ENCODE assay signal across 8 cellular contexts in the genomic region with DNA sequence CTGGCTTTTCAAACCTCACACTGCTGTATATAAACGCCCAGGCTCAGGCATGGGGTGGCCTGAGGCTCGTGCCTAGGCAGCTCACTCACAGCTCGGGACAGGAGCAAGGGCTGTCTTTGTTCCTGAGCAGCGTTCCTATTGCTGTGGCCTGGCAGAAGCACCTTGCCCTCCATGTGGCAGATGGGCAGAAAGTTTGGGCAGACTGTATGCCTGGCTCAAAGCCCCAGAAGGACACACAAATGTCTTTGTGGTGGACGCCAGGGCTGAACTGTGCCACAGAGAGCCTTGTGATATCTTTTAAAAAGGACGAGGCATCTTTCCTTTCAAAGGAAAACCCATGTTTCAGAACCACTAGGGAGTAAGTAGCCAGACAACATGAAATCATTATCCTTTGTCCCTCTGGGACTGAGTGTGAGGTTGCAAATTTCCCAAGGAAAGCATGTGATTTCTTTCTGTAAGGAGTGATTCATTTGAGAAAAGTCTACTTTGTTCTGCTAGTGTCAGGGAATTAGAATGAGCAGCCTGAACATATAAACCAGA. TPM values are rescaled to one million over a fixed set of nuclear protein-coding genes. Genes with fewer than 3 reads are reported as not detected.
DNase-seq lines count a peak whose midpoint lies in the region; ATAC-seq and TF ChIP-seq lines count a peak whose summit lies in the region.

No MANE protein-coding gene starts in this region.

- no peaks in the 10 kb centered on the region for H3K9me3 Mint-ChIP-seq in activated T-cell treated with anti-CD3 and anti-CD28 coated beads, Interleukin-2, amount 50 U/mL, for 24 hours

- H3K36me3 ChIP-seq in lung (ENCODE audit: control insufficient read depth in 2 of 2, insufficient read depth in 2 of 2, low read length in 2 of 2): no peaks in the 10 kb centered on the region
- H3K36me3 ChIP-seq in tibial artery: no peaks in the 10 kb centered on the region
- H3K36me3 ChIP-seq in spleen: no peaks in the 10 kb centered on the region

- H3K4me3 Mint-ChIP-seq in activated T-cell treated with anti-CD3 and anti-CD28 coated beads, Interleukin-2, amount 50 U/mL, for 24 hours: no peak overlapping the region

- H3K27ac ChIP-seq in dorsolateral prefrontal cortex (peak overlapping the region in 34 of 59 donors; percentile 9 to 77 (median 46)), lung (ENCODE audit: low read depth in 1 of 2, low read length in 1 of 2) (peak overlapping the region in 1 of 2 donors; percentile 80), tibial artery (peak overlapping the region; percentile 24 to 52), spleen (no peak overlapping the region)

- H3K27me3 ChIP-seq in dorsolateral prefrontal cortex (no peaks in the 10 kb centered on the region), lung (ENCODE audit: control insufficient read depth, insufficient read depth) (no peaks in the 10 kb centered on the region), tibial artery (no peaks in the 10 kb centered on the region), spleen (replicated peaks in 1 of 7) (no peaks in the 10 kb centered on the region)

- peak; percentile 56 for ATAC-seq in lung (ENCODE audit: insufficient read depth, low FRiP score)
- ATAC-seq in HG03108 (IDR thresholded peaks at IDR 0.05; ENCODE audit: unreplicated experiment): no peak
- no peak for ATAC-seq in GM21528 (IDR thresholded peaks at IDR 0.05; ENCODE audit: low FRiP score, unreplicated experiment)

- TF ChIP-seq CTCF in dorsolateral prefrontal cortex (IDR thresholded peaks at IDR 0.05 in 54 of 56, conservative IDR thresholded peaks at IDR 0.05 in 2 of 56; ENCODE audit: low read depth in 1 of 56, partially characterized antibody in 56 of 56) (no peak), lung (IDR thresholded peaks at IDR 0.05; ENCODE audit: control extremely low read depth, extremely low read depth) (no peak), tibial artery (IDR thresholded peaks at IDR 0.05) (no peak), spleen (IDR thresholded peaks at IDR 0.05 in 8 of 11, conservative IDR thresholded peaks at IDR 0.05 in 3 of 11) (no peak)

- no peaks in the 10 kb centered on the region for H3K4me1 Mint-ChIP-seq in activated T-cell treated with anti-CD3 and anti-CD28 coated beads, Interleukin-2, amount 50 U/mL, for 24 hours (ENCODE audit: low read depth)

- WGBS in lung, 2 donors: 81 to 88% methylated on average over 6 of the region's 6 CpGs
- 80 to 93% (median 85%) methylated on average over 6 of the region's 6 CpGs for WGBS in spleen, 5 donors

- no peak for TF ChIP-seq POLR2A in spleen (IDR thresholded peaks at IDR 0.05)

- H3K9me3 ChIP-seq in lung (ENCODE audit: control insufficient read depth in 2 of 2, insufficient read depth in 1 of 2, low read length in 1 of 2) (peaks cover 0 to 2% of the 10 kb centered on the region in 2 donors), tibial artery (no peaks in the 10 kb centered on the region), spleen (no peaks in the 10 kb centered on the region)

- H3K27me3 Mint-ChIP-seq in activated T-cell treated with anti-CD3 and anti-CD28 coated beads, Interleukin-2, amount 50 U/mL, for 24 hours: peaks cover 9% of the 10 kb centered on the region

- no peaks in the 10 kb centered on the region for H3K36me3 Mint-ChIP-seq in activated T-cell treated with anti-CD3 and anti-CD28 coated beads, Interleukin-2, amount 50 U/mL, for 24 hours (ENCODE audit: low read depth)

- H3K4me3 ChIP-seq in dorsolateral prefrontal cortex (no peak overlapping the region), lung (no peak overlapping the region), tibial artery (no peak overlapping the region), spleen (no peak overlapping the region)

- DNase-seq in LHCN-M2 (ENCODE audit: low read depth) (peak; percentile 90), dorsolateral prefrontal cortex (peak in 6 of 10 donors; percentile 15 to 70 (median 36)), lung (ENCODE audit: low spot score) (no peak), tibial artery (peak in 1 of 2 donors; percentile 25), spleen (no peak)
- DNase-seq in activated T-cell treated with anti-CD3 and anti-CD28 coated beads, Interleukin-2, amount 50 U/mL, for 24 hours: no peak

- intact Hi-C loops in dorsolateral prefrontal cortex (cut with DNase I) (no loop called here), tibial artery (cut with DNase I; ENCODE audit: low total_unique reads) (no loop called here), spleen (cut with DNase I; ENCODE audit: low total_unique reads) (no loop called here)

- H3K4me1 ChIP-seq in lung (ENCODE audit: control insufficient read depth in 2 of 2, insufficient read depth in 2 of 2, low read length in 2 of 2): peaks cover 0 to 2% of the 10 kb centered on the region in 2 donors
- H3K4me1 ChIP-seq in tibial artery: peaks cover 0 to 5% (median 2%) of the 10 kb centered on the region in 4 donors
- H3K4me1 ChIP-seq in spleen: no peaks in the 10 kb centered on the region

- no peak overlapping the region for H3K27ac Mint-ChIP-seq in activated T-cell treated with anti-CD3 and anti-CD28 coated beads, Interleukin-2, amount 50 U/mL, for 24 hours

RNA-seq across cellular contexts. Expression of a gene that starts 29.3 kb away (rescaled TPM):
- total RNA-seq in LHCN-M2 (2014; rRNA removed): 44.3 and 65.8 TPM in 2 replicates
- polyA plus RNA-seq in LHCN-M2 (2012): 57.4 TPM
- 100 to 1,000 TPM in 5 of 120 experiments, 10 to 100 TPM in 115; 49.8 to 113 (median 77.4) TPM for total RNA-seq in dorsolateral prefrontal cortex
- 100 to 1,000 TPM in 1 of 2 donors, 10 to 100 TPM in 1; 74.1 to 156 TPM for total RNA-seq in lung
- 10 to 100 TPM; 81.0 to 94.3 TPM for polyA plus RNA-seq in lung
- 100 to 1,000 TPM in 2 of 7 donors, 10 to 100 TPM in 5; 62.6 to 106 (median 87.2) TPM for total RNA-seq in spleen
- polyA plus RNA-seq in spleen: 10 to 100 TPM; 68.8 to 96.1 (median 95.1) TPM

Comparison
In these comparisons a context has a peak if more than half of its experiments do, and no peak if none do; other contexts are left out.
1. DNase-seq: peak in LHCN-M2 (single experiment) and dorsolateral prefrontal cortex (6 of 10); none in lung (single experiment), spleen (single experiment) and activated T-cell treated with anti-CD3 and anti-CD28 coated beads, Interleukin-2, amount 50 U/mL, for 24 hours (single experiment).
2. H3K27ac ChIP-seq: peak in dorsolateral prefrontal cortex (34 of 59) and tibial artery (2 of 2); none in spleen (0 of 8).